ENCODE assay signal across 19 cellular contexts in genomic region chr3:3356836-3357235, GRCh38.
"Had no signal": no experiment of that assay in that cellular context is flagged by ENCODE, and none has a peak within 500 bp of the region (broad histone marks: within the 10 kb centered on the region; RNA-seq: fewer than 3 reads in every experiment).

No MANE protein-coding gene starts in this region.

- H3K4me1 Mint-ChIP-seq: activated naive CD4-positive, alpha-beta T cell treated with anti-CD3 and anti-CD28 coated beads, Interleukin-2, amount 50 U/mL, for 24 hours had no signal

- H3K27ac Mint-ChIP-seq: activated naive CD4-positive, alpha-beta T cell treated with anti-CD3 and anti-CD28 coated beads, Interleukin-2, amount 50 U/mL, for 24 hours; activated T-cell treated with anti-CD3 and anti-CD28 coated beads, Interleukin-2, amount 50 U/mL, for 72 hours; effector memory CD8-positive, alpha-beta T cell; naive thymus-derived CD4-positive, alpha-beta T cell had no signal

- H2AFZ ChIP-seq: parathyroid adenoma had no signal

- H3K9ac ChIP-seq: parathyroid adenoma had no signal

- H3K36me3 ChIP-seq: cardiac muscle cell, neutrophil, sigmoid colon, WERI-Rb-1 had no signal

- H3K27me3 ChIP-seq: foreskin keratinocyte, neutrophil, sigmoid colon had no signal

- H3K36me3 Mint-ChIP-seq: activated naive CD4-positive, alpha-beta T cell treated with anti-CD3 and anti-CD28 coated beads, Interleukin-2, amount 50 U/mL, for 24 hours; naive thymus-derived CD4-positive, alpha-beta T cell had no signal

- FAIRE-seq: keratinocyte had no signal

- H3K9me3 Mint-ChIP-seq: activated naive CD4-positive, alpha-beta T cell treated with anti-CD3 and anti-CD28 coated beads, Interleukin-2, amount 50 U/mL, for 24 hours had no signal

- H3K4me3 ChIP-seq: cardiac muscle cell, sigmoid colon had no signal

- H3K4me3 Mint-ChIP-seq: activated naive CD4-positive, alpha-beta T cell treated with anti-CD3 and anti-CD28 coated beads, Interleukin-2, amount 50 U/mL, for 24 hours; activated T-cell treated with anti-CD3 and anti-CD28 coated beads, Interleukin-2, amount 50 U/mL, for 72 hours; effector memory CD8-positive, alpha-beta T cell; naive thymus-derived CD4-positive, alpha-beta T cell had no signal

- H3K27ac ChIP-seq: cardiac muscle cell, foreskin keratinocyte, neutrophil, parathyroid adenoma, sigmoid colon, WERI-Rb-1 had no signal

- DNase-seq: activated CD4-positive, alpha-beta T cell treated with anti-CD3 and anti-CD28 coated beads for 1 hour; activated CD4-positive, alpha-beta T cell treated with anti-CD3 and anti-CD28 coated beads, Interleukin-2, amount 50 U/mL, for 4 hours; activated gamma-delta T cell; activated T-cell treated with anti-CD3 and anti-CD28 coated beads, Interleukin-2, amount 50 U/mL, for 72 hours; effector memory CD8-positive, alpha-beta T cell; foreskin keratinocyte; hypothalamus; naive thymus-derived CD4-positive, alpha-beta T cell; sigmoid colon; stimulated activated CD4-positive, alpha-beta T cell treated with anti-CD3 and anti-CD28 coated beads, Interleukin-1b, Interleukin-23, amount 100 ng/mL, for 48 hours; stimulated activated CD8-positive, alpha-beta memory T cell treated with anti-CD3 and anti-CD28 coated beads, Interleukin-4, amount 100 ng/mL, for 48 hours; stimulated activated naive CD4-positive, alpha-beta T cell; SW 1271; WERI-Rb-1 had no signal

- H3K79me2 ChIP-seq: parathyroid adenoma had no signal

- H3K4me1 ChIP-seq: foreskin keratinocyte, parathyroid adenoma had no signal

- H3K9me3 ChIP-seq: neutrophil, sigmoid colon had no signal

- H3K27me3 Mint-ChIP-seq: activated naive CD4-positive, alpha-beta T cell treated with anti-CD3 and anti-CD28 coated beads, Interleukin-2, amount 50 U/mL, for 24 hours had no signal
